33 cellular contexts compared by ENCODE assay signal in genomic region chr10:120465138-120465537, GRCh38. TPM values are rescaled to one million over a fixed set of nuclear protein-coding genes. Genes with fewer than 3 reads are reported as not detected.
"Had no signal": no experiment of that assay in that cellular context is flagged by ENCODE, and none has a peak within 500 bp of the region (broad histone marks: within the 10 kb centered on the region; RNA-seq: fewer than 3 reads in every experiment).

No MANE protein-coding gene starts in this region.

- H3K27me3 Mint-ChIP-seq: activated CD4-positive, alpha-beta T cell treated with anti-CD3 and anti-CD28 coated beads, Interleukin-2, amount 10 ng/mL, durations not matched to agents 24 days and 14 days; activated T-helper 17 cell treated with anti-CD3 and anti-CD28 coated beads, Interleukin-2, amount 50 U/mL, for 72 hours had no signal

- H3K27me3 ChIP-seq: ascending aorta had no signal

- H3K4me3 ChIP-seq: ascending aorta, body of pancreas, breast epithelium, PC-9 had no signal

- H3K4me1 Mint-ChIP-seq: activated CD4-positive, alpha-beta T cell treated with anti-CD3 and anti-CD28 coated beads, Interleukin-2, amount 10 ng/mL, durations not matched to agents 24 days and 14 days; activated naive CD8-positive, alpha-beta T cell treated with anti-CD3 and anti-CD28 coated beads, Interleukin-2, amount 10 ng/mL, durations not matched to agents 7 days and 5 days; activated T-helper 17 cell treated with anti-CD3 and anti-CD28 coated beads, Interleukin-2, amount 50 U/mL, for 72 hours had no signal

- H3K36me3 ChIP-seq: ascending aorta, breast epithelium had no signal

- DNase-seq: activated CD4-positive, alpha-beta T cell treated with anti-CD3 and anti-CD28 coated beads, Interleukin-2, amount 10 ng/mL, durations not matched to agents 24 days and 14 days; activated CD4-positive, alpha-beta T cell treated with anti-CD3 and anti-CD28 coated beads, Interleukin-2, amount 50 U/mL, for 4 hours; activated CD8-positive, alpha-beta T cell treated with anti-CD3 and anti-CD28 coated beads for 36 hours; activated effector memory CD4-positive, alpha-beta T cell treated with anti-CD3 and anti-CD28 coated beads, Interleukin-2, amount 50 U/mL, for 16 hours; activated naive CD4-positive, alpha-beta T cell; activated naive CD4-positive, alpha-beta T cell treated with anti-CD3 and anti-CD28 coated beads, Interleukin-2, amount 50 U/mL, for 16 hours; activated naive CD8-positive, alpha-beta T cell treated with anti-CD3 and anti-CD28 coated beads, Interleukin-2, amount 10 ng/mL, durations not matched to agents 7 days and 5 days; activated T-cell treated with anti-CD3 and anti-CD28 coated beads, Interleukin-2, amount 50 U/mL, for 1 hour; activated T-cell treated with anti-CD3 and anti-CD28 coated beads, Interleukin-2, amount 50 U/mL, for 72 hours; amygdala; body of pancreas; NCI-H1092 treated with DMSO at 0.1 percent for 48 hours; NCI-H1417; NCI-H146; NCI-H187; NCI-H2029 treated with DMSO at 0.1 percent for 48 hours; NCI-H2107; NCI-H226; NCI-H446 treated with DMSO at 0.1 percent for 48 hours; NCI-H524; PC-9; Right ventricle myocardium superior had no signal

- H3K4me3 Mint-ChIP-seq: activated CD4-positive, alpha-beta T cell treated with anti-CD3 and anti-CD28 coated beads, Interleukin-2, amount 10 ng/mL, durations not matched to agents 24 days and 14 days; activated CD8-positive, alpha-beta T cell treated with anti-CD3 and anti-CD28 coated beads for 36 hours; activated naive CD8-positive, alpha-beta T cell treated with anti-CD3 and anti-CD28 coated beads, Interleukin-2, amount 10 ng/mL, durations not matched to agents 7 days and 5 days; activated T-cell treated with anti-CD3 and anti-CD28 coated beads, Interleukin-2, amount 50 U/mL, for 72 hours; activated T-helper 17 cell treated with anti-CD3 and anti-CD28 coated beads, Interleukin-2, amount 50 U/mL, for 72 hours; T-helper 1 cell treated with Interleukin-12 subunit alpha and Interleukin-12 subunit beta and Interleukin-4 antibody, amounts not matched to agents 30 μg/mL and 1 μg/mL, for 36 hours; T-helper 2 cell treated with Interferon-gamma antibody and Interleukin-4, amounts not matched to agents 5 μg/mL and 100 μg/mL, for 36 hours had no signal

- H2AFZ ChIP-seq: PC-9 had no signal

- H3K9ac ChIP-seq: KMS-11 had no signal

- ATAC-seq: activated CD8-positive, alpha-beta T cell treated with anti-CD3 and anti-CD28 coated beads for 36 hours; activated T-cell treated with anti-CD3 and anti-CD28 coated beads, Interleukin-2, amount 50 U/mL, for 72 hours; activated T-helper 17 cell treated with anti-CD3 and anti-CD28 coated beads, Interleukin-2, amount 50 U/mL, for 72 hours; body of pancreas had no signal

- FAIRE-seq: RCC 7860, TTC549 had no signal

- H3K4me2 ChIP-seq: KMS-11, PC-9 had no signal

- H3K27ac Mint-ChIP-seq: activated CD4-positive, alpha-beta T cell treated with anti-CD3 and anti-CD28 coated beads, Interleukin-2, amount 10 ng/mL, durations not matched to agents 24 days and 14 days; activated CD8-positive, alpha-beta T cell treated with anti-CD3 and anti-CD28 coated beads for 36 hours; activated naive CD8-positive, alpha-beta T cell treated with anti-CD3 and anti-CD28 coated beads, Interleukin-2, amount 10 ng/mL, durations not matched to agents 7 days and 5 days; activated T-cell treated with anti-CD3 and anti-CD28 coated beads, Interleukin-2, amount 50 U/mL, for 72 hours; activated T-helper 17 cell treated with anti-CD3 and anti-CD28 coated beads, Interleukin-2, amount 50 U/mL, for 72 hours; T-helper 1 cell treated with Interleukin-12 subunit alpha and Interleukin-12 subunit beta and Interleukin-4 antibody, amounts not matched to agents 30 μg/mL and 1 μg/mL, for 36 hours; T-helper 2 cell treated with Interferon-gamma antibody and Interleukin-4, amounts not matched to agents 5 μg/mL and 100 μg/mL, for 36 hours had no signal

- H3K36me3 Mint-ChIP-seq: activated naive CD8-positive, alpha-beta T cell treated with anti-CD3 and anti-CD28 coated beads, Interleukin-2, amount 10 ng/mL, durations not matched to agents 7 days and 5 days had no signal

- H3K9me3 Mint-ChIP-seq: activated CD4-positive, alpha-beta T cell treated with anti-CD3 and anti-CD28 coated beads, Interleukin-2, amount 10 ng/mL, durations not matched to agents 24 days and 14 days; activated CD8-positive, alpha-beta T cell treated with anti-CD3 and anti-CD28 coated beads for 36 hours; activated naive CD8-positive, alpha-beta T cell treated with anti-CD3 and anti-CD28 coated beads, Interleukin-2, amount 10 ng/mL, durations not matched to agents 7 days and 5 days; activated T-cell treated with anti-CD3 and anti-CD28 coated beads, Interleukin-2, amount 50 U/mL, for 72 hours; activated T-helper 17 cell treated with anti-CD3 and anti-CD28 coated beads, Interleukin-2, amount 50 U/mL, for 72 hours; T-helper 1 cell treated with Interleukin-12 subunit alpha and Interleukin-12 subunit beta and Interleukin-4 antibody, amounts not matched to agents 30 μg/mL and 1 μg/mL, for 36 hours; T-helper 2 cell treated with Interferon-gamma antibody and Interleukin-4, amounts not matched to agents 5 μg/mL and 100 μg/mL, for 36 hours had no signal

- H3K9me3 ChIP-seq: ascending aorta, body of pancreas, breast epithelium had no signal

- H3K27ac ChIP-seq: ascending aorta, body of pancreas, breast epithelium, KMS-11, PC-9 had no signal

- H3K4me1 ChIP-seq: ascending aorta, body of pancreas, breast epithelium had no signal

RNA-seq across cellular contexts. Expression of gene PLPP4, which starts 8.1 kb away (rescaled TPM):
- total RNA-seq: activated CD4-positive, alpha-beta T cell treated with anti-CD3 and anti-CD28 coated beads, Interleukin-2, amount 10 ng/mL, durations not matched to agents 24 days and 14 days; activated CD8-positive, alpha-beta memory T cell treated with anti-CD3 and anti-CD28 coated beads for 36 hours; activated CD8-positive, alpha-beta T cell treated with anti-CD3 and anti-CD28 coated beads for 36 hours; activated naive CD8-positive, alpha-beta T cell treated with anti-CD3 and anti-CD28 coated beads, Interleukin-2, amount 10 ng/mL, durations not matched to agents 7 days and 5 days; activated T-cell treated with anti-CD3 and anti-CD28 coated beads, Interleukin-2, amount 50 U/mL, for 72 hours; activated T-helper 17 cell treated with anti-CD3 and anti-CD28 coated beads, Interleukin-2, amount 50 U/mL, for 72 hours; ascending aorta; breast epithelium; OCI-LY7; PC-9; Right ventricle myocardium superior had no signal
- polyA plus RNA-seq: adipose tissue had no signal
